Comparison of ENCODE assay signal across 7 cellular contexts in the genomic region with DNA sequence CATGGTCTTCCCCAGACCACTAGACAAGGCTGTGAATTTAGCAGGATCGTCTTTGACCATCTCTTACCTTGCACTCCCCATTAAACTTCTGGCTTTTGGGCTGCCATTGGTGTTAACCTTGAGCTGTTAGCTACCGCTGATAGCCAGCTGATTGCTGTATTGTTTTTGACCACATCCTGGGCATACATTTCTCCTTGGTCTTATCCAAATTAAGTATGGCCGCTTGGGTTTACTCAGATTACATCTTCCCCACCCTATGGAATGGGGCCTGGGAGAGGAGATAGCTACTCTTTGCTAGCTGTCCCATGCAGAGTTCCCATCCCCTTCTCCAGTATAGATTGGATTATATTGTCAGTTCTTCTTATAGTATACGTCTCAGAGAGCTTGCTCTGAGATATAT.
"Had no signal": no experiment of that assay in that cellular context is flagged by ENCODE, and none has a peak within 500 bp of the region (broad histone marks: within the 10 kb centered on the region; RNA-seq: fewer than 3 reads in every experiment).

No MANE protein-coding gene starts in this region.

- H3K27ac Mint-ChIP-seq: IgD-negative memory B cell had no signal

- H3K36me3 Mint-ChIP-seq: IgD-negative memory B cell had no signal

- H3K4me1 Mint-ChIP-seq: IgD-negative memory B cell had no signal

- DNase-seq: IMR-90, KBM-7, KG1 had no signal

- H3K4me3 Mint-ChIP-seq: IgD-negative memory B cell had no signal

- ATAC-seq: HepG2, K562 had no signal

- H3K27ac ChIP-seq: HL-60 had no signal

- H3K27me3 Mint-ChIP-seq: IgD-negative memory B cell had no signal

- H3K4me3 ChIP-seq: K562 had no signal
